In genomic region chrY:3002685-3003509, GRCh38 we compare ENCODE assay signal across 9 cellular contexts.
DNase-seq lines count a peak whose midpoint lies in the region; FAIRE-seq and TF ChIP-seq lines count a peak whose summit lies in the region.
"Had no signal": no experiment of that assay in that cellular context is flagged by ENCODE, and none has a peak within 500 bp of the region (broad histone marks: within the 10 kb centered on the region; RNA-seq: fewer than 3 reads in every experiment).

No MANE protein-coding gene starts in this region.

- peak overlapping the region; percentile 89 for H3K27ac Mint-ChIP-seq in T-helper 2 cell treated with Interferon-gamma antibody and Interleukin-4, amounts not matched to agents 5 μg/mL and 100 μg/mL, for 36 hours

- no peaks in the 10 kb centered on the region for H3K27me3 Mint-ChIP-seq in T-helper 2 cell treated with Interferon-gamma antibody and Interleukin-4, amounts not matched to agents 5 μg/mL and 100 μg/mL, for 36 hours (ENCODE audit: low read depth)

- FAIRE-seq in HTR-8/SVneo (lab: Jason Lieb, UNC) = no peak

- H3K4me3 Mint-ChIP-seq in T-helper 2 cell treated with Interferon-gamma antibody and Interleukin-4, amounts not matched to agents 5 μg/mL and 100 μg/mL, for 36 hours = peak overlapping the region; percentile 83

- POLR2A ChIA-PET in AG04449 (lab: Yijun Ruan, JAX) = no interaction called here

- no peaks in the 10 kb centered on the region for H3K9me3 Mint-ChIP-seq in T-helper 2 cell treated with Interferon-gamma antibody and Interleukin-4, amounts not matched to agents 5 μg/mL and 100 μg/mL, for 36 hours

- peaks cover 7% of the 10 kb centered on the region for H3K36me3 Mint-ChIP-seq in T-helper 2 cell treated with Interferon-gamma antibody and Interleukin-4, amounts not matched to agents 5 μg/mL and 100 μg/mL, for 36 hours (ENCODE audit: low read depth)

- no peak for DNase-seq in AG04449 (ENCODE audit: low read depth, low spot score)
- peak; percentile 3 for DNase-seq in H4 (ENCODE audit: low spot score)
- DNase-seq in T-helper 2 cell treated with Interferon-gamma antibody and Interleukin-4, amounts not matched to agents 5 μg/mL and 100 μg/mL, for 36 hours (ENCODE audit: low spot score) = no peak
- peak; percentile 39 for DNase-seq in glomerular visceral epithelial cell (ENCODE audit: extremely low spot score)
- DNase-seq in HTR-8/SVneo (ENCODE audit: insufficient read length, low spot score) = no peak
- no peak for DNase-seq in COLO829 (ENCODE audit: low spot score)
- no peak for DNase-seq in effector CD8-positive, alpha-beta T cell (lab: John Stamatoyannopoulos, UW)
- no peak for DNase-seq in DMS 273 treated with DMSO at 0.1 percent for 48 hours (lab: John Stamatoyannopoulos, UW)
- DNase-seq: NCI-H1930 had no signal

- peak overlapping the region; percentile 51 for H3K4me3 ChIP-seq in AG04449 (ENCODE audit: low read depth, low read length)

- H3K4me1 Mint-ChIP-seq in T-helper 2 cell treated with Interferon-gamma antibody and Interleukin-4, amounts not matched to agents 5 μg/mL and 100 μg/mL, for 36 hours (ENCODE audit: low read depth) = peaks cover 35% of the 10 kb centered on the region

- no peak for TF ChIP-seq CTCF in AG04449 (IDR thresholded peaks at IDR 0.05; ENCODE audit: insufficient read depth, low read length, missing control alignments)

- CTCF ChIA-PET in AG04449 (lab: Yijun Ruan, JAX) = no interaction called here

Comparison
In these comparisons a context has a peak if more than half of its experiments do, and no peak if none do; other contexts are left out.
1. DNase-seq: peak in H4 (single experiment) and glomerular visceral epithelial cell (single experiment); none in AG04449 (single experiment), T-helper 2 cell treated with Interferon-gamma antibody and Interleukin-4, amounts not matched to agents 5 μg/mL and 100 μg/mL, for 36 hours (single experiment), HTR-8/SVneo (single experiment), COLO829 (single experiment), effector CD8-positive, alpha-beta T cell (single experiment) and DMS 273 treated with DMSO at 0.1 percent for 48 hours (single experiment).